14 cellular contexts compared by ENCODE assay signal in the genomic region with DNA sequence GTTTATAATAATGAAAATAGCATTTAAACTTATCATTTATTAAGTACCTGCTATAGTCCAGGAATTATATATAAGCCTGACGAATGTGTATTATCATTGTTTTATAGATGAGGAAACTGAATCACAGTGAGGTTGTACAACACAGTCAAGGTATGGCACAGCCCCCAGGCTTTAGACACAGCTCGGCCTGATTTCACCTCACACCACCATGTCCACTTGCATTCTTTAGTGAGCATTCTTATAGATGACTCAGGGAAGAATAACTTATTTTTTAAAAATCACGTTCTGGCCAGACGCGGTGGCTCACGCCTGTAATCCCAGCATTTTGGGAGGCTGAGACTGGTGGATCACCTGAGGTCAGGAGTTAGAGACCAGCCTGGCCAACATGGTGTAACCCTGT.
DNase-seq lines count a peak whose midpoint lies in the region; ATAC-seq and TF ChIP-seq lines count a peak whose summit lies in the region.
"Had no signal": no experiment of that assay in that cellular context is flagged by ENCODE, and none has a peak within 500 bp of the region (broad histone marks: within the 10 kb centered on the region; RNA-seq: fewer than 3 reads in every experiment).

No MANE protein-coding gene starts in this region.

- H3K4me2 ChIP-seq in IMR-90 (ENCODE audit: low read depth, low read length) = no peak overlapping the region

- no peak overlapping the region for H3K14ac ChIP-seq in IMR-90 (replicated peaks; ENCODE audit: low read depth, low read length)

- no peak overlapping the region for H2BK15ac ChIP-seq in IMR-90 (ENCODE audit: low read depth, low read length)

- dilution Hi-C loops in IMR-90 (cut with HindIII; ENCODE audit: low sequenced_read_pairs, unreplicated experiment) = no loop called here

- no TSS peak for BruUV-seq in IMR-90 (replicated peaks; lab: Mats Ljungman, UMichigan)

- H3K36me3 ChIP-seq in IMR-90 (ENCODE audit: control insufficient read depth, insufficient read depth, low read length) (peaks cover 44% of the 10 kb centered on the region), brain microvascular endothelial cell (replicated peaks) (peaks cover 47% of the 10 kb centered on the region)
- H3K36me3 ChIP-seq: HAP-1 had no signal

- WGBS in IMR-90 (ENCODE audit: extremely low coverage in 2 of 2, insufficient read length in 1 of 2), 2 experiments = no CpG with 5 or more reads among the region's 6 CpGs

- H3K4me1 ChIP-seq in IMR-90 (ENCODE audit: control insufficient read depth, insufficient read depth, low read length) = no peaks in the 10 kb centered on the region
- H3K4me1 ChIP-seq: HAP-1 had no signal

- H4K8ac ChIP-seq in IMR-90 (ENCODE audit: low read depth in 2 of 2, low read length in 2 of 2) = no peak overlapping the region

- no peak overlapping the region for H4K5ac ChIP-seq in IMR-90 (ENCODE audit: low read depth, low read length)

- POLR2A ChIA-PET in IMR-90 (lab: Charles Lee; ENCODE audit: unreplicated experiment) = interaction anchor here (0.6 kb wide), 1 partner anchor 252 kb away, joined by 5 read pairs; no protein-coding TSS in a partner anchor

- H3K18ac ChIP-seq in IMR-90 (ENCODE audit: low read depth, low read length) = no peak overlapping the region

- TF ChIP-seq POLR2A in IMR-90 (IDR thresholded peaks at IDR 0.05; ENCODE audit: low read depth, low read length) = no peak

- no peak overlapping the region for H2AFZ ChIP-seq in IMR-90 (replicated peaks; ENCODE audit: low read length, poor library complexity)

- no peak overlapping the region for H2AK9ac ChIP-seq in IMR-90 (replicated peaks; ENCODE audit: low read depth, low read length, poor library complexity)

- no peak overlapping the region for H2BK120ac ChIP-seq in IMR-90 (ENCODE audit: low read depth, low read length)

- TF ChIP-seq CTCF in IMR-90 (conservative IDR thresholded peaks at IDR 0.05; ENCODE audit: low read depth, low read length) = no peak
- no peak for TF ChIP-seq CTCF in brain microvascular endothelial cell (IDR thresholded peaks at IDR 0.05; ENCODE audit: low read depth, low read length, missing control alignments)

- peaks cover 3 to 5% of the 10 kb centered on the region in 2 experiments; a peak in 1 of 4 replicates for H3K79me1 ChIP-seq in IMR-90 (ENCODE audit: low read depth in 1 of 2, low read length in 2 of 2)

- H3K27ac ChIP-seq in IMR-90 (ENCODE audit: insufficient read depth, low read length) (no peak overlapping the region), brain microvascular endothelial cell (no peak overlapping the region)
- H3K27ac ChIP-seq: HL-60 had no signal

- no peak overlapping the region for H4K91ac ChIP-seq in IMR-90 (ENCODE audit: insufficient read depth, low read depth, low read length)

- no peak overlapping the region for H3K4ac ChIP-seq in IMR-90 (ENCODE audit: low read depth, low read length)

- H3K27me3 ChIP-seq in IMR-90 (ENCODE audit: control insufficient read depth, insufficient read depth, low read length) = no peaks in the 10 kb centered on the region
- H3K27me3 ChIP-seq in brain microvascular endothelial cell (replicated peaks) = no peaks in the 10 kb centered on the region

- no peak overlapping the region for H3K56ac ChIP-seq in IMR-90 (ENCODE audit: extremely low read depth, insufficient read depth, low read length)

- no peak overlapping the region for H2BK5ac ChIP-seq in IMR-90 (ENCODE audit: low read depth, low read length, poor library complexity, severe bottlenecking)

- no peak for TF ChIP-seq RAD21 in IMR-90 (IDR thresholded peaks at IDR 0.05; ENCODE audit: low read length)

- H3K9me3 ChIP-seq in IMR-90 (ENCODE audit: control insufficient read depth, insufficient read depth, low read length) = no peaks in the 10 kb centered on the region
- H3K9me3 ChIP-seq: HAP-1 had no signal

- H2AK5ac ChIP-seq in IMR-90 (ENCODE audit: low read depth, low read length) = no peak overlapping the region

- CTCF ChIA-PET in IMR-90 (lab: Yijun Ruan, JAX) = no interaction called here

- DNase-seq in EL (peak; percentile 6), IMR-90 (peak; percentile 44), brain microvascular endothelial cell (peak; percentile 27), non-pigmented ciliary epithelial cell (ENCODE audit: low read depth) (peak; percentile 19), SW480 (ENCODE audit: low spot score) (no peak), NCI-H1694 treated with DMSO at 0.1 percent for 48 hours (lab: John Stamatoyannopoulos, UW) (no peak)
- DNase-seq: C1 segment of cervical spinal cord; Calu3; CD4-positive, alpha-beta T cell; DMS 273 treated with DMSO at 0.1 percent for 48 hours; GDM1 had no signal

- in situ Hi-C loops in IMR-90 (cut with MboI; ENCODE audit: low sequenced_read_pairs) (no loop called here), brain microvascular endothelial cell (cut with HindIII; ENCODE audit: low pct_ligation_motif_present, low sequenced_read_pairs) (no loop called here)

- H3K4me3 ChIP-seq in IMR-90 (ENCODE audit: insufficient read depth, low read depth, low read length) = no peak overlapping the region
- H3K4me3 ChIP-seq in brain microvascular endothelial cell (ENCODE audit: low read depth, low read length) = no peak overlapping the region
- H3K4me3 ChIP-seq: HAP-1 had no signal

- ATAC-seq in IMR-90 (ENCODE audit: low read depth) (no peak), GM18519 (IDR thresholded peaks at IDR 0.05; ENCODE audit: low FRiP score, unreplicated experiment) (no peak)

- H3K9me1 ChIP-seq in IMR-90 (ENCODE audit: insufficient read depth, low read length) = no peaks in the 10 kb centered on the region

- no peak overlapping the region for H2BK20ac ChIP-seq in IMR-90 (ENCODE audit: low read depth, low read length)

- intact Hi-C loops in IMR-90 (cut with micrococcal nuclease) = loop anchor here (10.0 kb wide), 1 partner anchor 133 kb away; no protein-coding TSS in a partner anchor

- no peak overlapping the region for H3K9ac ChIP-seq in IMR-90 (ENCODE audit: low read depth, low read length)

- H4K20me1 ChIP-seq in IMR-90 (ENCODE audit: insufficient read depth, low read length) = no peaks in the 10 kb centered on the region

- H3K23ac ChIP-seq in IMR-90 (ENCODE audit: low read depth, low read length) = no peak overlapping the region

TF ChIP-seq in IMR-90, 13 proteins besides CTCF, POLR2A, EP300 and RAD21:
- TF ChIP-seq MXI1 (IDR thresholded peaks at IDR 0.05; ENCODE audit: borderline replicate concordance, low read depth, low read length) = no peak
- TF ChIP-seq, protein P1, sequence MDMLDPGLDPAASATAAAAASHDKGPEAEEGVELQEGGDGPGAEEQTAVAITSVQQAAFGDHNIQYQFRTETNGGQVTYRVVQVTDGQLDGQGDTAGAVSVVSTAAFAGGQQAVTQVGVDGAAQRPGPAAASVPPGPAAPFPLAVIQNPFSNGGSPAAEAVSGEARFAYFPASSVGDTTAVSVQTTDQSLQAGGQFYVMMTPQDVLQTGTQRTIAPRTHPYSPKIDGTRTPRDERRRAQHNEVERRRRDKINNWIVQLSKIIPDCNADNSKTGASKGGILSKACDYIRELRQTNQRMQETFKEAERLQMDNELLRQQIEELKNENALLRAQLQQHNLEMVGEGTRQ (IDR thresholded peaks at IDR 0.05; ENCODE audit: low read depth, low read length) = no peak
TF ChIP-seq in IMR-90: peak in this region for 0.

Comparison
In these comparisons a context has a peak if more than half of its experiments do, and no peak if none do; other contexts are left out.
1. DNase-seq: peak in EL (single experiment), IMR-90 (single experiment), brain microvascular endothelial cell (single experiment) and non-pigmented ciliary epithelial cell (single experiment); none in SW480 (single experiment) and NCI-H1694 treated with DMSO at 0.1 percent for 48 hours (single experiment).